Comparison of ENCODE assay signal across 8 cellular contexts in genomic region chr14:72926292-72927028, GRCh38. TPM values are rescaled to one million over a fixed set of nuclear protein-coding genes. Genes with fewer than 3 reads are reported as not detected.
DNase-seq lines count a peak whose midpoint lies in the region; ATAC-seq and TF ChIP-seq lines count a peak whose summit lies in the region.

Gene DCAF4, plus strand, starts transcription at chr14:72926464. Its CDS starts 11,515 bp downstream, at chr14:72937979.

- H3K27me3 ChIP-seq in PC-3 (ENCODE audit: low read length): no peaks in the 10 kb centered on the region

- H3K27ac ChIP-seq in PC-3 (ENCODE audit: low read length) (peak within 1 kb of the TSS; percentile 63), epithelial cell of prostate (peak within 1 kb of the TSS; percentile 78)

- BruUV-seq in PC-3 (replicated peaks; lab: Mats Ljungman, UMichigan): no TSS peak

- peak within 1 kb of the TSS; percentile 94 for H2AFZ ChIP-seq in PC-3 (ENCODE audit: low read length)

- ATAC-seq in GM21717 (IDR thresholded peaks at IDR 0.05; ENCODE audit: unreplicated experiment) (peak; percentile 94), PC-3 (peak; percentile 96), mucosa of descending colon (peak; percentile 95)

- H3K4me1 ChIP-seq in PC-3 (ENCODE audit: insufficient read depth, low read length) (peaks cover 12% of the 10 kb centered on the region), mucosa of descending colon (ENCODE audit: low read depth) (no peaks in the 10 kb centered on the region)

- H3K9ac ChIP-seq in PC-3 (ENCODE audit: low read length): peak within 1 kb of the TSS; percentile 91

- H3K4me3 ChIP-seq in Jurkat, Clone E6-1 (ENCODE audit: low read length): peak within 1 kb of the TSS; percentile 89
- peak within 1 kb of the TSS; percentile 77 for H3K4me3 ChIP-seq in PC-3 (ENCODE audit: low read length)
- peak within 1 kb of the TSS; percentile 51 for H3K4me3 ChIP-seq in mucosa of descending colon

- H3F3A ChIP-seq in PC-3 (ENCODE audit: low read length, unreplicated experiment): no peaks in the 10 kb centered on the region

- no peaks in the 10 kb centered on the region for H3K36me3 ChIP-seq in PC-3 (ENCODE audit: low read depth, low read length)
- H3K36me3 ChIP-seq in mucosa of descending colon (ENCODE audit: low read depth): no peaks in the 10 kb centered on the region

- no peak for TF ChIP-seq CTCF in PC-3 (conservative IDR thresholded peaks at IDR 0.05; ENCODE audit: low read depth, low read length)
- no peak for TF ChIP-seq CTCF in mucosa of descending colon (IDR thresholded peaks at IDR 0.05)

- H3K9me3 ChIP-seq in PC-3 (ENCODE audit: low read length): no peaks in the 10 kb centered on the region
- H3K9me3 ChIP-seq in mucosa of descending colon: no peaks in the 10 kb centered on the region

- POLR2A ChIA-PET in PC-3 (lab: Charles Lee; ENCODE audit: unreplicated experiment): interaction anchor here (0.6 kb wide), 1 partner anchor 134 kb away, joined by 12 read pairs; no protein-coding TSS in a partner anchor

- no peaks in the 10 kb centered on the region for H3K9me2 ChIP-seq in PC-3 (replicated peaks; ENCODE audit: low read length)

- H3K79me2 ChIP-seq in PC-3 (ENCODE audit: low read length): peaks cover 42% of the 10 kb centered on the region

- intact Hi-C loops in PC-3 (cut with micrococcal nuclease) (loop anchor here (1.0 to 5.0 kb wide), 5 partner anchors 22 to 641 kb away; partner anchors contain the start of genes ACOT2, DPF3, RBM25 and ZFYVE1), mucosa of descending colon (cut with DNase I, micrococcal nuclease) (no loop called here)

- peaks cover 8% of the 10 kb centered on the region; the same call in 1 of the 2 replicates for H4K20me1 ChIP-seq in PC-3 (ENCODE audit: low read length)

- DNase-seq in DMS153 treated with DMSO at 0.1 percent for 48 hours (lab: John Stamatoyannopoulos, UW; ENCODE audit: unreplicated experiment): peak; percentile 93
- peak; percentile 96 for DNase-seq in Jurkat, Clone E6-1 (ENCODE audit: low read depth, low spot score)
- DNase-seq in PC-3: peak; percentile 99
- peak; percentile 90 for DNase-seq in activated T-cell treated with anti-CD3 and anti-CD28 coated beads for 4 hours
- peak; percentile 94 for DNase-seq in epithelial cell of prostate (ENCODE audit: low read depth, low spot score)
- DNase-seq in mucosa of descending colon: peak; percentile 95 to 98 (median 96)
- peak; percentile 76 to 91 for DNase-seq in stimulated activated CD8-positive, alpha-beta memory T cell treated with anti-CD3 and anti-CD28 coated beads, Interleukin-4, amount 100 ng/mL, for 4 hours (ENCODE audit: low read depth in 2 of 2, low spot score in 1 of 2)

- H3K4me2 ChIP-seq in PC-3 (ENCODE audit: low read length): peak within 1 kb of the TSS; percentile 95

- CTCF ChIA-PET in PC-3 (lab: Charles Lee): interaction anchor here (0.5 to 1.0 kb wide), 3 partner anchors 18 to 412 kb away, joined by 3 to 4 read pairs (median 3); no protein-coding TSS in a partner anchor

RNA-seq across cellular contexts. Expression of gene DCAF4, which starts in this region (rescaled TPM):
- 28.7 TPM for polyA plus RNA-seq in Jurkat, Clone E6-1 (2012; ENCODE audit: insufficient read depth, insufficient read length)
- 55.8 and 56.8 TPM in 2 replicates for total RNA-seq in PC-3 (2014; rRNA removed)
- 10 to 100 TPM; 13.9 to 27.0 (median 15.7) TPM for total RNA-seq in mucosa of descending colon

Comparison
In these comparisons a context has a peak if more than half of its experiments do, and no peak if none do; other contexts are left out.
1. Peak in every context shown above with its lines: DNase-seq, ATAC-seq, H3K4me3 ChIP-seq and H3K27ac ChIP-seq.